In genomic region chr2:30721668-30722647, GRCh38 we compare ENCODE assay signal across 18 cellular contexts.
"Had no signal": no experiment of that assay in that cellular context is flagged by ENCODE, and none has a peak within 500 bp of the region (broad histone marks: within the 10 kb centered on the region; RNA-seq: fewer than 3 reads in every experiment).

No MANE protein-coding gene starts in this region.

- H3K36me3 ChIP-seq: lower lobe of right lung, thyroid gland had no signal

- H3K27ac Mint-ChIP-seq: activated naive CD4-positive, alpha-beta T cell treated with anti-CD3 and anti-CD28 coated beads for 36 hours; activated T-helper 1 cell treated with anti-CD3 and anti-CD28 coated beads, Interleukin-12 subunit alpha, Interleukin-12 subunit beta, Interleukin-2, Interleukin-4 antibody, amounts not matched to agents 30 ng/mL and 10 ng/mL and 1 ng/mL, durations not matched to agents 14 hours and 24 hours and 36 hours; naive thymus-derived CD4-positive, alpha-beta T cell had no signal

- H3K4me3 ChIP-seq: lower lobe of right lung, psoas muscle, thyroid gland had no signal

- DNase-seq: activated CD4-positive, alpha-beta T cell treated with anti-CD3 and anti-CD28 coated beads, Interleukin-2, amount 50 U/mL, for 4 hours; activated naive CD4-positive, alpha-beta T cell treated with anti-CD3 and anti-CD28 coated beads for 36 hours; caudate nucleus; cortex of kidney; effector memory CD4-positive, alpha-beta T cell; hippocampal formation; kidney glomerular epithelial cell; lower lobe of right lung; naive thymus-derived CD4-positive, alpha-beta T cell; occipital lobe; psoas muscle; SIG-M5; stimulated activated CD4-positive, alpha-beta T cell treated with anti-CD3 and anti-CD28 coated beads, Interleukin-4, amount 100 ng/mL, for 24 hours; T-helper 2 cell; thyroid gland had no signal

- H3K4me1 Mint-ChIP-seq: naive thymus-derived CD4-positive, alpha-beta T cell had no signal

- FAIRE-seq: TTC549 had no signal

- H3K4me3 Mint-ChIP-seq: activated naive CD4-positive, alpha-beta T cell treated with anti-CD3 and anti-CD28 coated beads for 36 hours; activated T-helper 1 cell treated with anti-CD3 and anti-CD28 coated beads, Interleukin-12 subunit alpha, Interleukin-12 subunit beta, Interleukin-2, Interleukin-4 antibody, amounts not matched to agents 30 ng/mL and 10 ng/mL and 1 ng/mL, durations not matched to agents 14 hours and 24 hours and 36 hours; naive thymus-derived CD4-positive, alpha-beta T cell had no signal

- H3K27ac ChIP-seq: epithelial cell of prostate, lower lobe of right lung, psoas muscle, thyroid gland had no signal

- H3K4me1 ChIP-seq: lower lobe of right lung, psoas muscle, thyroid gland had no signal

- ATAC-seq: naive thymus-derived CD4-positive, alpha-beta T cell; psoas muscle had no signal

- H3K27me3 ChIP-seq: thyroid gland had no signal

- H3K9me3 Mint-ChIP-seq: activated naive CD4-positive, alpha-beta T cell treated with anti-CD3 and anti-CD28 coated beads for 36 hours; activated T-helper 1 cell treated with anti-CD3 and anti-CD28 coated beads, Interleukin-12 subunit alpha, Interleukin-12 subunit beta, Interleukin-2, Interleukin-4 antibody, amounts not matched to agents 30 ng/mL and 10 ng/mL and 1 ng/mL, durations not matched to agents 14 hours and 24 hours and 36 hours; naive thymus-derived CD4-positive, alpha-beta T cell had no signal

- H3K9me3 ChIP-seq: lower lobe of right lung, psoas muscle, thyroid gland had no signal
